Comparison of ENCODE assay signal across 1 cellular context in genomic region chr15:99620178-99620577, GRCh38.
TF ChIP-seq lines count a peak whose summit lies in the region.

No MANE protein-coding gene starts in this region.

TF ChIP-seq in H1, 55 proteins besides CTCF, POLR2A, EP300 and RAD21:
- TF ChIP-seq HDAC6 (IDR thresholded peaks at IDR 0.05; ENCODE audit: low read depth, low read length) (no peak), SP4 (IDR thresholded peaks at IDR 0.05; ENCODE audit: low read length) (no peak), MAX (IDR thresholded peaks at IDR 0.05) (no peak), EGR1 (IDR thresholded peaks at IDR 0.05; ENCODE audit: borderline replicate concordance, low read depth, low read length) (no peak), KDM5A (IDR thresholded peaks at IDR 0.05; ENCODE audit: low read length) (no peak), TBP (IDR thresholded peaks at IDR 0.05; ENCODE audit: low read depth, low read length) (no peak), ATF3 (IDR thresholded peaks at IDR 0.05; ENCODE audit: insufficient read depth, low read depth, low read length) (no peak), RBBP5 (IDR thresholded peaks at IDR 0.05; ENCODE audit: borderline replicate concordance, low read depth, low read length) (no peak), POLR2AphosphoS5 (IDR thresholded peaks at IDR 0.05; ENCODE audit: low read depth, low read length) (no peak), USF2 (IDR thresholded peaks at IDR 0.05; ENCODE audit: low read length) (no peak), EZH2 (IDR thresholded peaks at IDR 0.05; ENCODE audit: low read depth, low read length, severe bottlenecking) (no peak)
TF ChIP-seq in H1: peak in this region for 0.
